10 cellular contexts compared by ENCODE assay signal in genomic region chr1:109823543-109824348, GRCh38.
DNase-seq lines count a peak whose midpoint lies in the region; ATAC-seq and TF ChIP-seq lines count a peak whose summit lies in the region.
"Had no signal": no experiment of that assay in that cellular context is flagged by ENCODE, and none has a peak within 500 bp of the region (broad histone marks: within the 10 kb centered on the region; RNA-seq: fewer than 3 reads in every experiment).

No MANE protein-coding gene starts in this region.

- H3K27ac ChIP-seq in breast epithelium (peak overlapping the region; percentile 25 to 86), right lobe of liver (no peak overlapping the region), upper lobe of right lung (peak overlapping the region; percentile 63)
- H3K27ac ChIP-seq: C4-2B had no signal

- TF ChIP-seq CTCF in breast epithelium (IDR thresholded peaks at IDR 0.05) (no peak), right lobe of liver (IDR thresholded peaks at IDR 0.05) (no peak), upper lobe of right lung (IDR thresholded peaks at IDR 0.05) (no peak), glutamatergic neuron (IDR thresholded peaks at IDR 0.05; ENCODE audit: partially characterized antibody, unreplicated experiment) (no peak)

- peaks cover 0 to 6% of the 10 kb centered on the region in 2 donors for H3K4me1 ChIP-seq in breast epithelium
- H3K4me1 ChIP-seq in right lobe of liver: peaks cover 0 to 31% (median 4%) of the 10 kb centered on the region in 4 donors
- H3K4me1 ChIP-seq in upper lobe of right lung: peaks cover 69% of the 10 kb centered on the region

- peak overlapping the region; percentile 29 to 40 for H3K4me3 Mint-ChIP-seq in activated T-cell treated with anti-CD3 and anti-CD28 coated beads, Interleukin-2, amount 50 U/mL, for 72 hours
- no peak overlapping the region for H3K4me3 Mint-ChIP-seq in glutamatergic neuron (ENCODE audit: unreplicated experiment)

- TF ChIP-seq POLR2A in breast epithelium (IDR thresholded peaks at IDR 0.05) (no peak), right lobe of liver (IDR thresholded peaks at IDR 0.05) (no peak)

- H3K36me3 ChIP-seq in breast epithelium (no peaks in the 10 kb centered on the region), right lobe of liver (no peaks in the 10 kb centered on the region), upper lobe of right lung (no peaks in the 10 kb centered on the region)

- ATAC-seq in activated T-cell treated with anti-CD3 and anti-CD28 coated beads, Interleukin-2, amount 50 U/mL, for 72 hours (replicated peaks in 1 of 2): no peak
- peak; percentile 46 to 71 (median 64) for ATAC-seq in right lobe of liver
- peak; percentile 23 for ATAC-seq in upper lobe of right lung

- H3K36me3 Mint-ChIP-seq in activated T-cell treated with anti-CD3 and anti-CD28 coated beads, Interleukin-2, amount 50 U/mL, for 72 hours (ENCODE audit: insufficient read depth in 2 of 2): no peaks in the 10 kb centered on the region
- H3K36me3 Mint-ChIP-seq in glutamatergic neuron (ENCODE audit: unreplicated experiment): no peaks in the 10 kb centered on the region

- intact Hi-C loops in breast epithelium (cut with DNase I; ENCODE audit: low total_unique reads): no loop called here
- intact Hi-C loops in right lobe of liver (cut with DNase I): no loop called here
- intact Hi-C loops in upper lobe of right lung (cut with DNase I): no loop called here

- 58% methylated on average over 3 of the region's 16 CpGs for WGBS in right lobe of liver (ENCODE audit: insufficient coverage, low coverage, low lambda C conversion rate, missing lambda C conversion rate)

- no peaks in the 10 kb centered on the region for H3K9me3 Mint-ChIP-seq in activated T-cell treated with anti-CD3 and anti-CD28 coated beads, Interleukin-2, amount 50 U/mL, for 72 hours
- peaks cover 9% of the 10 kb centered on the region for H3K9me3 Mint-ChIP-seq in glutamatergic neuron (ENCODE audit: unreplicated experiment)

- H3K9me3 ChIP-seq in breast epithelium (no peaks in the 10 kb centered on the region), right lobe of liver (no peaks in the 10 kb centered on the region), upper lobe of right lung (no peaks in the 10 kb centered on the region)

- H3K27me3 Mint-ChIP-seq in activated T-cell treated with anti-CD3 and anti-CD28 coated beads, Interleukin-2, amount 50 U/mL, for 72 hours (ENCODE audit: low read depth): no peaks in the 10 kb centered on the region
- peaks cover 9% of the 10 kb centered on the region for H3K27me3 Mint-ChIP-seq in glutamatergic neuron (ENCODE audit: unreplicated experiment)

- no peak for DNase-seq in activated T-cell treated with anti-CD3 and anti-CD28 coated beads, Interleukin-2, amount 50 U/mL, for 72 hours
- DNase-seq in activated T-cell treated with anti-CD3 and anti-CD28 coated beads for 4 hours (no peak), breast epithelium (ENCODE audit: low spot score in 2 of 2) (no peak), right lobe of liver (peak in 2 of 3 donors; percentile 63 to 64), upper lobe of right lung (peak; percentile 70), 8988T (no peak), glutamatergic neuron (no peak)
- no peak for DNase-seq in activated CD4-positive, CD25-positive, alpha-beta regulatory T cell (lab: John Stamatoyannopoulos, UW)
- DNase-seq: NCI-H187 had no signal

- peak overlapping the region; percentile 45 for H3K27ac Mint-ChIP-seq in activated T-cell treated with anti-CD3 and anti-CD28 coated beads, Interleukin-2, amount 50 U/mL, for 72 hours
- H3K27ac Mint-ChIP-seq in glutamatergic neuron (ENCODE audit: unreplicated experiment): no peak overlapping the region

- H3K4me3 ChIP-seq in breast epithelium (no peak overlapping the region), right lobe of liver (no peak overlapping the region), upper lobe of right lung (no peak overlapping the region)

- H3K27me3 ChIP-seq in breast epithelium (no peaks in the 10 kb centered on the region), right lobe of liver (no peaks in the 10 kb centered on the region), upper lobe of right lung (no peaks in the 10 kb centered on the region)

- peaks cover 55% of the 10 kb centered on the region for H3K4me1 Mint-ChIP-seq in activated T-cell treated with anti-CD3 and anti-CD28 coated beads, Interleukin-2, amount 50 U/mL, for 72 hours (ENCODE audit: low read depth)
- peaks cover 3% of the 10 kb centered on the region for H3K4me1 Mint-ChIP-seq in glutamatergic neuron (ENCODE audit: low read depth, unreplicated experiment)

Comparison
In these comparisons a context has a peak if more than half of its experiments do, and no peak if none do; other contexts are left out.
1. ATAC-seq: peak in right lobe of liver (4 of 4) and upper lobe of right lung (single experiment); none in activated T-cell treated with anti-CD3 and anti-CD28 coated beads, Interleukin-2, amount 50 U/mL, for 72 hours (0 of 2).
2. DNase-seq: peak in right lobe of liver (2 of 3) and upper lobe of right lung (single experiment); none in activated T-cell treated with anti-CD3 and anti-CD28 coated beads, Interleukin-2, amount 50 U/mL, for 72 hours (0 of 2), activated T-cell treated with anti-CD3 and anti-CD28 coated beads for 4 hours (single experiment), breast epithelium (0 of 2), 8988T (single experiment), activated CD4-positive, CD25-positive, alpha-beta regulatory T cell (0 of 4) and glutamatergic neuron (single experiment).
3. H3K27ac ChIP-seq: peak in breast epithelium (2 of 2) and upper lobe of right lung (single experiment); none in right lobe of liver (0 of 3).